22 cellular contexts compared by ENCODE assay signal in the genomic region with DNA sequence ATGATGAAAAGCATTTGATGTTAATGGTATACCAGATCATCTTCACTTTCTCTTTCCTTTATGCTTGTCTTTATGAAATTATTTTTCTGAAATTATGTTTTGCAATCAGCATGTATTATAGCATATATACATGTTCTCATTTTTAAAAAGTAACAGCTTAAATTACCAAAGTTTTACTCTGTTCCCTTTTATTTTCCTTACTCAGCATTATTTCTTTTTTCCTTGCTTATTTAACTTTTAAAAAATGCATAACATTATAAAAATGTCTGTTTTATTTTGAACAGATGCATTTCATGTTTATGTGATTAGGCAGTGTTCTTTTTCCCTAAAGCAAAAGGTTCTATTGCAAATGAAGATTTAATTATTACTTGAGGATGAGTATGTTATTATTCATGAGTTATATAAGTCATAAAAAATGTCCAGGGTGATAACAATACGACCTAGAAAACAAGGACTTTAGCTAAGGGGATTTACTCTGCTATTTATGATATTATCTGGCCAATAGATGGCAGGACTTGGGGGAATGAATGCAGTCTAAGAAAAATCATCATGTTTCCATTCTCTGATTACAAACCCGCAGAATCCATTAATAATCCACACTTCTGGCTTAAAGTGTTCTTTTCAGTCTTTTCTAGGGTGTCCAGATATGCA. TPM values are rescaled to one million over a fixed set of nuclear protein-coding genes. Genes with fewer than 3 reads are reported as not detected.
DNase-seq lines count a peak whose midpoint lies in the region; ATAC-seq and TF ChIP-seq lines count a peak whose summit lies in the region.
"Had no signal": no experiment of that assay in that cellular context is flagged by ENCODE, and none has a peak within 500 bp of the region (broad histone marks: within the 10 kb centered on the region; RNA-seq: fewer than 3 reads in every experiment).

No MANE protein-coding gene starts in this region.

- WGBS in smooth muscle cell (ENCODE audit: low lambda C conversion rate), result 58% methylated on average over 2 of the region's 2 CpGs
- 59% methylated on average over 2 of the region's 2 CpGs for WGBS in suprapubic skin

- H3K79me2 ChIP-seq in smooth muscle cell (ENCODE audit: low read depth), result no peaks in the 10 kb centered on the region

- peak overlapping the region; percentile 69 for H2AFZ ChIP-seq in smooth muscle cell (ENCODE audit: low read depth)

- no peaks in the 10 kb centered on the region for H4K20me1 ChIP-seq in smooth muscle cell (ENCODE audit: low read depth)

- no peaks in the 10 kb centered on the region for H3F3A ChIP-seq in smooth muscle cell (ENCODE audit: low read depth)

- H3K36me3 ChIP-seq in cardiac muscle cell, result no peaks in the 10 kb centered on the region
- no peaks in the 10 kb centered on the region for H3K36me3 ChIP-seq in SK-N-MC (ENCODE audit: insufficient read depth, low read length)
- no peaks in the 10 kb centered on the region for H3K36me3 ChIP-seq in smooth muscle cell (ENCODE audit: low read depth)
- H3K36me3 ChIP-seq in suprapubic skin, result no peaks in the 10 kb centered on the region
- H3K36me3 ChIP-seq: gastroesophageal sphincter had no signal

- H3K9ac ChIP-seq in SK-N-MC (ENCODE audit: insufficient read length) (no peak overlapping the region), smooth muscle cell (ENCODE audit: low read depth) (no peak overlapping the region)

- ATAC-seq in left cardiac atrium, result no peak
- ATAC-seq: gastroesophageal sphincter; left colon; natural killer cell treated with Interleukin-12 subunit alpha and Interleukin-12 subunit beta and Interleukin-15 and Interleukin-18, amount 100 ng/mL, for 72 hours had no signal

- TF ChIP-seq EP300 in suprapubic skin (IDR thresholded peaks at IDR 0.05), result no peak

- H3K27me3 ChIP-seq in cardiac muscle cell (no peaks in the 10 kb centered on the region), smooth muscle cell (ENCODE audit: low read depth) (no peaks in the 10 kb centered on the region), suprapubic skin (no peaks in the 10 kb centered on the region)
- H3K27me3 ChIP-seq: gastroesophageal sphincter had no signal

- H3K9me3 ChIP-seq in cardiac muscle cell (ENCODE audit: low read depth), result no peaks in the 10 kb centered on the region
- H3K9me3 ChIP-seq in SK-N-MC (ENCODE audit: low read depth, low read length), result no peaks in the 10 kb centered on the region
- H3K9me3 ChIP-seq in smooth muscle cell (replicated peaks; ENCODE audit: low read depth), result no peaks in the 10 kb centered on the region
- H3K9me3 ChIP-seq in suprapubic skin, result no peaks in the 10 kb centered on the region
- H3K9me3 ChIP-seq: gastroesophageal sphincter had no signal

- intact Hi-C loops in left cardiac atrium (cut with DNase I), result no loop called here

- peak overlapping the region; percentile 43 for H3K27ac ChIP-seq in cardiac muscle cell
- peak overlapping the region; percentile 42; the same call in 1 of the 2 replicates for H3K27ac ChIP-seq in SK-N-MC
- no peak overlapping the region for H3K27ac ChIP-seq in smooth muscle cell (ENCODE audit: low read depth)
- no peak overlapping the region for H3K27ac ChIP-seq in suprapubic skin
- H3K27ac ChIP-seq: gastroesophageal sphincter had no signal

- TF ChIP-seq CTCF in cardiac muscle cell (IDR thresholded peaks at IDR 0.05; ENCODE audit: low read depth, low read length) (peak; percentile 16), foreskin fibroblast (IDR thresholded peaks at IDR 0.05; ENCODE audit: low read depth, low read length) (peak; percentile 15), smooth muscle cell (IDR thresholded peaks at IDR 0.05; ENCODE audit: borderline replicate concordance, insufficient read depth, poor library complexity, severe bottlenecking) (no peak), suprapubic skin (IDR thresholded peaks at IDR 0.05) (no peak)

- no peak for TF ChIP-seq POLR2A in suprapubic skin (IDR thresholded peaks at IDR 0.05)

- H3K4me1 ChIP-seq in cardiac muscle cell (ENCODE audit: low read depth) (peaks cover 6% of the 10 kb centered on the region), smooth muscle cell (ENCODE audit: low read depth) (no peaks in the 10 kb centered on the region), suprapubic skin (no peaks in the 10 kb centered on the region)

- H3K4me2 ChIP-seq in smooth muscle cell, result peak overlapping the region; percentile 21

- peak in 1 of 2 donors; percentile 3 for DNase-seq in cardiac muscle cell (ENCODE audit: low read depth in 1 of 2, low spot score in 1 of 2)
- DNase-seq in left cardiac atrium, result no peak
- DNase-seq in SK-N-MC (ENCODE audit: low read depth, low spot score), result no peak
- peak in 1 of 2 donors; percentile 17 for DNase-seq in foreskin fibroblast
- DNase-seq in smooth muscle cell (lab: John Stamatoyannopoulos, UW; ENCODE audit: unreplicated experiment), result no peak
- no peak for DNase-seq in DMS79 treated with DMSO at 0.1 percent for 48 hours (lab: John Stamatoyannopoulos, UW)
- DNase-seq in AG20443 (ENCODE audit: low spot score), result no peak
- DNase-seq in suprapubic skin (ENCODE audit: low spot score in 2 of 2), result no peak
- DNase-seq: 8988T; activated CD4-positive, CD25-positive, alpha-beta regulatory T cell; activated naive CD8-positive, alpha-beta T cell treated with anti-CD3 and anti-CD28 coated beads for 36 hours; CD4-positive, alpha-beta T cell; DMS79; Kasumi-1; left colon; mesendoderm; NCI-H1105 treated with DMSO at 0.1 percent for 48 hours; NCI-H524 treated with DMSO at 0.1 percent for 48 hours; stimulated activated CD4-positive, alpha-beta T cell treated with anti-CD3 and anti-CD28 coated beads, Interleukin-12 subunit alpha, Interleukin-12 subunit beta, amount 100 ng/mL, for 4 hours; stimulated activated CD8-positive, alpha-beta memory T cell treated with anti-CD3 and anti-CD28 coated beads, Interleukin-4, amount 100 ng/mL, for 48 hours had no signal

- H3K4me3 ChIP-seq in cardiac muscle cell (no peak overlapping the region), SK-N-MC (no peak overlapping the region), foreskin fibroblast (ENCODE audit: low read depth in 1 of 2, low read length in 2 of 2) (no peak overlapping the region), smooth muscle cell (no peak overlapping the region), suprapubic skin (no peak overlapping the region)
- H3K4me3 ChIP-seq: gastroesophageal sphincter had no signal

RNA-seq across cellular contexts. Expression of gene CABCOCO1, which starts 38.5 kb away (rescaled TPM):
- 0.95 and 1.5 TPM in 2 replicates for total RNA-seq in cardiac muscle cell
- 1.5 and 3.9 TPM in 2 replicates for polyA plus RNA-seq in cardiac muscle cell
- total RNA-seq in left cardiac atrium, result not detected
- total RNA-seq in smooth muscle cell, result 0.58 TPM in 1 of 2 replicates, not detected in the other
- polyA plus RNA-seq in smooth muscle cell, result 0.34 and 1.2 TPM in 2 replicates
- not detected for total RNA-seq in suprapubic skin
- total RNA-seq: activated naive CD8-positive, alpha-beta T cell treated with anti-CD3 and anti-CD28 coated beads for 36 hours; CD4-positive, alpha-beta T cell; left colon; natural killer cell treated with Interleukin-12 subunit alpha and Interleukin-12 subunit beta and Interleukin-15 and Interleukin-18, amount 100 ng/mL, for 72 hours had no signal

Comparison
In these comparisons a context has a peak if more than half of its experiments do, and no peak if none do; other contexts are left out.
1. H3K27ac ChIP-seq: peak in cardiac muscle cell (single experiment) and SK-N-MC (single experiment); none in smooth muscle cell (single experiment) and suprapubic skin (single experiment).
2. CTCF ChIP-seq: peak in cardiac muscle cell (single experiment) and foreskin fibroblast (single experiment); none in smooth muscle cell (single experiment) and suprapubic skin (0 of 2).